19 cellular contexts compared by ENCODE assay signal in the genomic region with DNA sequence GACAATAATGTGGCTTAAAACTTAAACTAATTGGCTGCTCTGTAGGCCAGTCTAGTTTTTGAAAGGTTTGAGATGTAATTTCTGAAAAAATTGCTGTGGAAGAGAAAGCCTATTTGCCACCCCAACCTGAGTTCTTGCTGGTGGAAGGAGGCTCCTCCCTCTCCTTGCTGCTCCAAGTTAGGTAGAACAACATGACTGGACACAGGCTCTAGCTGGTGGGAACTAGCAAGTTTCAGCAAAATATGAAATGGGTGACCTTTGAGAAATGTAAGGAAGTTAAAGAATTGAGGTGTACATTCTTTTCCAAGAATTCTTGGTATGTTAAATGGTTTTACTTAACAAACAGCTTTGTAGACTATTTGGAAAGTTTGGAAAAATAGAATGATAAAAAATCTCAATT.
"Had no signal": no experiment of that assay in that cellular context is flagged by ENCODE, and none has a peak within 500 bp of the region (broad histone marks: within the 10 kb centered on the region; RNA-seq: fewer than 3 reads in every experiment).

No MANE protein-coding gene starts in this region.

- H3K9me3 ChIP-seq: esophagus muscularis mucosa, tibial artery, uterus had no signal

- H3K4me1 ChIP-seq: foreskin keratinocyte, parathyroid adenoma, uterus had no signal

- H2AFZ ChIP-seq: parathyroid adenoma had no signal

- H3K27me3 Mint-ChIP-seq: activated naive CD4-positive, alpha-beta T cell treated with anti-CD3 and anti-CD28 coated beads, Interleukin-2, amount 50 U/mL, for 24 hours; activated T-helper 17 cell treated with anti-CD3 and anti-CD28 coated beads, Interleukin-2, amount 50 U/mL, for 72 hours; brain; central memory CD8-positive, alpha-beta T cell; naive thymus-derived CD8-positive, alpha-beta T cell had no signal

- H3K9ac ChIP-seq: parathyroid adenoma had no signal

- H3K27ac Mint-ChIP-seq: activated T-helper 17 cell treated with anti-CD3 and anti-CD28 coated beads, Interleukin-2, amount 50 U/mL, for 72 hours; brain had no signal

- H3K27ac ChIP-seq: esophagus muscularis mucosa, foreskin keratinocyte, parathyroid adenoma, tibial artery, uterus had no signal

- DNase-seq: activated CD4-positive, alpha-beta T cell treated with anti-CD3 and anti-CD28 coated beads, Interleukin-2, amount 50 U/mL, for 4 hours; activated CD4-positive, CD25-positive, alpha-beta regulatory T cell treated with anti-CD3 and anti-CD28 coated beads, Interleukin-2, amount 50 U/mL, for 72 hours; amniotic stem cell; cortex of kidney; effector CD4-positive, alpha-beta T cell; foreskin keratinocyte; mesenchymal stem cell; naive thymus-derived CD8-positive, alpha-beta T cell; stimulated activated CD4-positive, alpha-beta T cell treated with anti-CD3 and anti-CD28 coated beads, Interleukin-2, amount 100 ng/mL, for 48 hours; stimulated activated naive CD4-positive, alpha-beta T cell; T-helper 9 cell; tibial artery; uterus had no signal

- H3K27me3 ChIP-seq: esophagus muscularis mucosa, foreskin keratinocyte, tibial artery, uterus had no signal

- H3K4me3 Mint-ChIP-seq: activated T-helper 17 cell treated with anti-CD3 and anti-CD28 coated beads, Interleukin-2, amount 50 U/mL, for 72 hours; brain; central memory CD8-positive, alpha-beta T cell; naive thymus-derived CD8-positive, alpha-beta T cell had no signal

- H3K9me3 Mint-ChIP-seq: activated naive CD4-positive, alpha-beta T cell treated with anti-CD3 and anti-CD28 coated beads, Interleukin-2, amount 50 U/mL, for 24 hours; activated T-helper 17 cell treated with anti-CD3 and anti-CD28 coated beads, Interleukin-2, amount 50 U/mL, for 72 hours; brain; central memory CD8-positive, alpha-beta T cell; naive thymus-derived CD8-positive, alpha-beta T cell had no signal

- ATAC-seq: activated T-helper 17 cell treated with anti-CD3 and anti-CD28 coated beads, Interleukin-2, amount 50 U/mL, for 72 hours; foreskin keratinocyte; naive thymus-derived CD8-positive, alpha-beta T cell had no signal

- H3K79me2 ChIP-seq: parathyroid adenoma had no signal

- H3K36me3 ChIP-seq: uterus had no signal

- H3K4me3 ChIP-seq: esophagus muscularis mucosa, tibial artery, uterus had no signal
